ENCODE assay signal across 9 cellular contexts in the genomic region with DNA sequence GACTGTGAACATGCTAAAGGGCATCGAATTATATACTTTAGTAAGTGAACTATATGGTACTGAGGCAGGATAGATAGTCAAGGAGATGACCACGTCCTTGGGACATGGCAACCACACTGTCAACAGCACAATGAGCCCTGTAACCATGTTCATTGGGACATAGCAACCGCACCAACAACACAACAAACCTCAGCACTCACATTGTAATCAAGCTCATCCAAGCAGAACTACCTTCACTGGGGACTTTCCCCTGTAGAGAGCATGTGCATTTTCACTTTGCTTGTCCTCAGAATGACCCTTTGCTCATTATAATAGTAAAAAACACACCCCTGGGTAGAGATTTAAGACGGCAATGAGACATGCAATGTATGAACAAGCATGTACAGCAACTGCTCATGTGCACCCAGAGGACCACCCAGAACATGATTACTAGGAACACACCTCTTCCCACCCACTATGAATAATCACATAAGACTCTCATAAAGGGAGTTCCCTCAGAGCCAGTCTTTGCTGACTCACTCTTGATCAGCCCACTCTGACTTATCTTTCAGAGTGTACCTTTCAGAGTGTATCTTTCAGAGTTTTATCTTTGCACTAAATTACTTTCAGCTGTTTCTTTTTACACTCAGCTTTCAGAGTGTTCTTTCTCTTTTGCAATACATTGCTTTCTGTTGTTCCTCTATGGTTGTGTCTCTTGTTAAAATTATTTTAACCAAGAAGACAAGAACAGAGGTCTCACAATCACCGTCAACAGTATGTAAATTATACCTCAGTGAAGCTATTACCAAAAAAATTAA. TPM values are rescaled to one million over a fixed set of nuclear protein-coding genes. Genes with fewer than 3 reads are reported as not detected.
DNase-seq lines count a peak whose midpoint lies in the region; ATAC-seq and TF ChIP-seq lines count a peak whose summit lies in the region.
"Had no signal": no experiment of that assay in that cellular context is flagged by ENCODE, and none has a peak within 500 bp of the region (broad histone marks: within the 10 kb centered on the region; RNA-seq: fewer than 3 reads in every experiment).

No MANE protein-coding gene starts in this region.

- H3K4me1 ChIP-seq in osteoblast (ENCODE audit: insufficient read depth, low read length), result peaks cover 7% of the 10 kb centered on the region

- TF ChIP-seq CTCF in osteoblast (IDR thresholded peaks at IDR 0.05; ENCODE audit: extremely low read depth, low read depth, low read length), result no peak

- H4K20me1 ChIP-seq in osteoblast (ENCODE audit: insufficient read depth, low read length), result no peaks in the 10 kb centered on the region

- H3K36me3 ChIP-seq in osteoblast (ENCODE audit: insufficient read depth, low read length), result no peaks in the 10 kb centered on the region

- peak overlapping the region; percentile 55 for H3K4me3 Mint-ChIP-seq in activated CD4-positive, alpha-beta T cell treated with anti-CD3 and anti-CD28 coated beads, Interleukin-2, amount 10 ng/mL, durations not matched to agents 24 days and 14 days

- H3K4me1 Mint-ChIP-seq in activated CD4-positive, alpha-beta T cell treated with anti-CD3 and anti-CD28 coated beads, Interleukin-2, amount 10 ng/mL, durations not matched to agents 24 days and 14 days, result peaks cover 34% of the 10 kb centered on the region

- no peak overlapping the region for H2AFZ ChIP-seq in osteoblast (ENCODE audit: low read length)

- TF ChIP-seq POLR2A in erythroblast (IDR thresholded peaks at IDR 0.05; ENCODE audit: low read length), result peak; percentile 40

- H3K27ac Mint-ChIP-seq in activated CD4-positive, alpha-beta T cell treated with anti-CD3 and anti-CD28 coated beads, Interleukin-2, amount 10 ng/mL, durations not matched to agents 24 days and 14 days, result peak overlapping the region; percentile 91

- H3K4me2 ChIP-seq in osteoblast (ENCODE audit: insufficient read depth, low read length), result peak overlapping the region; percentile 49

- no peak overlapping the region for H3K27ac ChIP-seq in osteoblast (ENCODE audit: low read depth, low read length)

- H3K36me3 Mint-ChIP-seq in activated CD4-positive, alpha-beta T cell treated with anti-CD3 and anti-CD28 coated beads, Interleukin-2, amount 10 ng/mL, durations not matched to agents 24 days and 14 days (ENCODE audit: low read depth), result peaks cover 3% of the 10 kb centered on the region

- no peak overlapping the region for H3K4me3 ChIP-seq in osteoblast (ENCODE audit: insufficient read depth, low read length)

- peak; percentile 80 for ATAC-seq in GM18498 (IDR thresholded peaks at IDR 0.05; ENCODE audit: unreplicated experiment)
- peak; percentile 82 for ATAC-seq in HG02610 (IDR thresholded peaks at IDR 0.05; ENCODE audit: unreplicated experiment)

- no peaks in the 10 kb centered on the region for H3K9me3 ChIP-seq in osteoblast (ENCODE audit: low read depth, low read length)

- no peaks in the 10 kb centered on the region for H3K79me2 ChIP-seq in osteoblast (ENCODE audit: insufficient read depth, low read length)

- intact Hi-C loops in activated CD4-positive, alpha-beta T cell treated with anti-CD3 and anti-CD28 coated beads, Interleukin-2, amount 10 ng/mL, durations not matched to agents 24 days and 14 days (cut with micrococcal nuclease), result loop anchor here (1.0 to 10.0 kb wide), 5 partner anchors 14 to 101 kb away; no protein-coding TSS in a partner anchor

- no peaks in the 10 kb centered on the region for H3K9me3 Mint-ChIP-seq in activated CD4-positive, alpha-beta T cell treated with anti-CD3 and anti-CD28 coated beads, Interleukin-2, amount 10 ng/mL, durations not matched to agents 24 days and 14 days

- DNase-seq in NCI-H1436 treated with DMSO at 0.1 percent for 48 hours (lab: John Stamatoyannopoulos, UW) (peak; percentile 28), erythroblast (lab: John Stamatoyannopoulos, UW) (peak; percentile 93), osteoblast (ENCODE audit: insufficient read length, low spot score, missing footprints) (peak; percentile 72), NCI-H1694 (lab: John Stamatoyannopoulos, UW) (no peak), epidermal melanocyte (ENCODE audit: insufficient read length, low spot score) (no peak)
- peak; percentile 93 for DNase-seq in activated CD4-positive, alpha-beta T cell treated with anti-CD3 and anti-CD28 coated beads, Interleukin-2, amount 10 ng/mL, durations not matched to agents 24 days and 14 days

- H3K27me3 ChIP-seq in osteoblast (ENCODE audit: insufficient read depth, low read length), result no peaks in the 10 kb centered on the region

- peaks cover 13% of the 10 kb centered on the region for H3K27me3 Mint-ChIP-seq in activated CD4-positive, alpha-beta T cell treated with anti-CD3 and anti-CD28 coated beads, Interleukin-2, amount 10 ng/mL, durations not matched to agents 24 days and 14 days

RNA-seq across cellular contexts. Expression of a gene that starts 4.1 kb away (rescaled TPM):
- total RNA-seq in activated CD4-positive, alpha-beta T cell treated with anti-CD3 and anti-CD28 coated beads, Interleukin-2, amount 10 ng/mL, durations not matched to agents 24 days and 14 days, result not detected in 2 replicates
- total RNA-seq in osteoblast, result not detected in 2 replicates
- total RNA-seq: mononuclear cell had no signal

RNA-seq across cellular contexts. Expression of a gene that starts 30.6 kb away (rescaled TPM):
- 12.2 and 14.7 TPM in 2 replicates for total RNA-seq in activated CD4-positive, alpha-beta T cell treated with anti-CD3 and anti-CD28 coated beads, Interleukin-2, amount 10 ng/mL, durations not matched to agents 24 days and 14 days
- 18.9 and 26.1 TPM in 2 replicates for total RNA-seq in osteoblast

RNA-seq across cellular contexts. Expression of a gene that starts 47.0 kb away (rescaled TPM):
- 2.1 and 3.1 TPM in 2 replicates for total RNA-seq in activated CD4-positive, alpha-beta T cell treated with anti-CD3 and anti-CD28 coated beads, Interleukin-2, amount 10 ng/mL, durations not matched to agents 24 days and 14 days
- 25.6 and 34.4 TPM in 2 replicates for total RNA-seq in osteoblast

Comparison
In these comparisons a context has a peak if more than half of its experiments do, and no peak if none do; other contexts are left out.
1. DNase-seq: peak in NCI-H1436 treated with DMSO at 0.1 percent for 48 hours (single experiment), activated CD4-positive, alpha-beta T cell treated with anti-CD3 and anti-CD28 coated beads, Interleukin-2, amount 10 ng/mL, durations not matched to agents 24 days and 14 days (single experiment), erythroblast (2 of 2) and osteoblast (single experiment); none in NCI-H1694 (single experiment) and epidermal melanocyte (single experiment).